Comparison of ENCODE assay signal across 1 cellular context in the genomic region with DNA sequence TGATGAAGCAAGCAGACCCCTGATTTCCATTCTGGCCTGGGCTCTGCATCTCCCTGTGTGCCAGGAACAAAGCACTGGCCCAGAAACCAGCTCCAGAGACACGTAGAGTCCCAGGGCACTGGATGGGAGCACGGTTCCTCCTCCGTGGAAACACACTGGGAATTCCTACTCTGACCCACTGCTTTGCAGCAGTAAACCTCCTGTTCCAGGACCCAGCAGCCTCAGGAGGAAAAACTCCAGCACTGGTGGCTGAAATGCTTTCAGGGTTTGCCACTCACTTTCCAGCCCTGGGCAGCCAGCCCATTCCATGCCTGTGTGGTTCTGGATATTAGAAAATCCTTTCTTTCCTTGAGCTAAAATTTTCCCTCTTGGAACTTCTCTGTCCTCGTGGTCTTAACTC.
TF ChIP-seq lines count a peak whose summit lies in the region.

No MANE protein-coding gene starts in this region.

TF ChIP-seq in K562, 482 proteins besides CTCF, POLR2A, EP300 and RAD21 (continued from another document):
- TF ChIP-seq, protein P1, sequence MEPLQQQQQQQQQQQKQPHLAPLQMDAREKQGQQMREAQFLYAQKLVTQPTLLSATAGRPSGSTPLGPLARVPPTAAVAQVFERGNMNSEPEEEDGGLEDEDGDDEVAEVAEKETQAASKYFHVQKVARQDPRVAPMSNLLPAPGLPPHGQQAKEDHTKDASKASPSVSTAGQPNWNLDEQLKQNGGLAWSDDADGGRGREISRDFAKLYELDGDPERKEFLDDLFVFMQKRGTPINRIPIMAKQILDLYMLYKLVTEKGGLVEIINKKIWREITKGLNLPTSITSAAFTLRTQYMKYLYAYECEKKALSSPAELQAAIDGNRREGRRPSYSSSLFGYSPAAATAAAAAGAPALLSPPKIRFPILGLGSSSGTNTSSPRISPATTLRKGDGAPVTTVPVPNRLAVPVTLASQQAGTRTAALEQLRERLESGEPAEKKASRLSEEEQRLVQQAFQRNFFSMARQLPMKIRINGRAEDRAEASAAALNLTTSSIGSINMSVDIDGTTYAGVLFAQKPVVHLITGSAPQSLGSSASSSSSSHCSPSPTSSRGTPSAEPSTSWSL (CRISPR knock-in tag; IDR thresholded peaks at IDR 0.05; ENCODE audit: borderline replicate concordance), result no peak
- TF ChIP-seq FOXK1 (CRISPR knock-in tag; IDR thresholded peaks at IDR 0.05; ENCODE audit: borderline replicate concordance) (no peak), GABPB2 (CRISPR knock-in tag; conservative IDR thresholded peaks at IDR 0.05) (no peak), FOS (IDR thresholded peaks at IDR 0.05; ENCODE audit: extremely low read depth, insufficient read length) (no peak), SNRNP70 (optimal IDR thresholded peaks at IDR 0.05; ENCODE audit: low read depth, low read length) (no peak), ESRRA (IDR thresholded peaks at IDR 0.05; ENCODE audit: borderline replicate concordance, low read depth) (no peak)
- TF ChIP-seq, protein P2, sequence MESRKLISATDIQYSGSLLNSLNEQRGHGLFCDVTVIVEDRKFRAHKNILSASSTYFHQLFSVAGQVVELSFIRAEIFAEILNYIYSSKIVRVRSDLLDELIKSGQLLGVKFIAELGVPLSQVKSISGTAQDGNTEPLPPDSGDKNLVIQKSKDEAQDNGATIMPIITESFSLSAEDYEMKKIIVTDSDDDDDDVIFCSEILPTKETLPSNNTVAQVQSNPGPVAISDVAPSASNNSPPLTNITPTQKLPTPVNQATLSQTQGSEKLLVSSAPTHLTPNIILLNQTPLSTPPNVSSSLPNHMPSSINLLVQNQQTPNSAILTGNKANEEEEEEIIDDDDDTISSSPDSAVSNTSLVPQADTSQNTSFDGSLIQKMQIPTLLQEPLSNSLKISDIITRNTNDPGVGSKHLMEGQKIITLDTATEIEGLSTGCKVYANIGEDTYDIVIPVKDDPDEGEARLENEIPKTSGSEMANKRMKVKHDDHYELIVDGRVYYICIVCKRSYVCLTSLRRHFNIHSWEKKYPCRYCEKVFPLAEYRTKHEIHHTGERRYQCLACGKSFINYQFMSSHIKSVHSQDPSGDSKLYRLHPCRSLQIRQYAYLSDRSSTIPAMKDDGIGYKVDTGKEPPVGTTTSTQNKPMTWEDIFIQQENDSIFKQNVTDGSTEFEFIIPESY (CRISPR knock-in tag; IDR thresholded peaks at IDR 0.05), result no peak
